In the genomic region with DNA sequence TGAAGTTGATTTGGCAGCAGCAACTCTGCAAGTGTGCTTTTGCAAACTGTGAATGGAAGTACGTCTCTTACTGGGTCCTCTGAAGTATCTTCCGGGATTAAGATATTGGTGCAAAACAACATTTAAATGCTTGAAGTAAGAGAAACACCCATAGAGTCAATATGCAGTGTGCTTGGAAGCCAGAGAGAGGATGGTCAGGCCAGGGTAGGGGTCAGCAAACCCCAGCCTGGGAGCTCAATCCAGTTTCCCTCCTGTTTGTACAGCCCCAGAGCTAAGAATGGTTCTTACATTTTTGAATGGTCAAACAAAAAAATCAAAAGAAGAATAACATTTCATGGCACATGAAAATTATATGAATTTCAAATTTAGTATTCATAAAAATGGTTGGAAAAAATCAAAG, we compare ENCODE assay signal across 8 cellular contexts. TPM values are rescaled to one million over a fixed set of nuclear protein-coding genes. Genes with fewer than 3 reads are reported as not detected.
A peak's percentile ranks its signal among the peaks of the same experiment; 100 is the strongest.
DNase-seq lines count a peak whose midpoint lies in the region; ATAC-seq and TF ChIP-seq lines count a peak whose summit lies in the region.

No MANE protein-coding gene starts in this region.

- no peak for TF ChIP-seq CTCF in tibial nerve (IDR thresholded peaks at IDR 0.05)

- peaks cover 21% of the 10 kb centered on the region for H3K27me3 Mint-ChIP-seq in activated naive CD4-positive, alpha-beta T cell treated with anti-CD3 and anti-CD28 coated beads, Interleukin-2, amount 10 ng/mL, durations not matched to agents 7 days and 5 days
- peaks cover 2% of the 10 kb centered on the region for H3K27me3 Mint-ChIP-seq in activated T-helper 1 cell treated with anti-CD3 and anti-CD28 coated beads, Interleukin-12 subunit alpha, Interleukin-12 subunit beta, Interleukin-2, Interleukin-4 antibody, amounts not matched to agents 30 ng/mL and 10 ng/mL and 1 ng/mL, durations not matched to agents 14 hours and 24 hours and 36 hours (ENCODE audit: insufficient read depth)

- TF ChIP-seq EP300 in tibial nerve (IDR thresholded peaks at IDR 0.05): no peak

- H3K9me3 ChIP-seq in tibial nerve: no peaks in the 10 kb centered on the region

- intact Hi-C loops in activated T-helper 1 cell treated with anti-CD3 and anti-CD28 coated beads, Interleukin-12 subunit alpha, Interleukin-12 subunit beta, Interleukin-2, Interleukin-4 antibody, amounts not matched to agents 30 ng/mL and 10 ng/mL and 1 ng/mL, durations not matched to agents 14 hours and 24 hours and 36 hours (cut with micrococcal nuclease): loop anchor here (5.0 kb wide), 1 partner anchor 228 kb away; no protein-coding TSS in a partner anchor
- intact Hi-C loops in left colon (cut with DNase I, micrococcal nuclease): no loop called here

- peak overlapping the region; percentile 75 for H3K27ac Mint-ChIP-seq in activated naive CD4-positive, alpha-beta T cell treated with anti-CD3 and anti-CD28 coated beads, Interleukin-2, amount 10 ng/mL, durations not matched to agents 7 days and 5 days
- no peak overlapping the region for H3K27ac Mint-ChIP-seq in activated T-helper 1 cell treated with anti-CD3 and anti-CD28 coated beads, Interleukin-12 subunit alpha, Interleukin-12 subunit beta, Interleukin-2, Interleukin-4 antibody, amounts not matched to agents 30 ng/mL and 10 ng/mL and 1 ng/mL, durations not matched to agents 14 hours and 24 hours and 36 hours

- H3K27me3 ChIP-seq in tibial nerve: no peaks in the 10 kb centered on the region

- no peak for TF ChIP-seq POLR2A in tibial nerve (IDR thresholded peaks at IDR 0.05)

- 37% methylated on average over 2 of the region's 2 CpGs for WGBS in tibial nerve, 2 donors

- H3K36me3 ChIP-seq in tibial nerve: no peaks in the 10 kb centered on the region

- H3K9me3 Mint-ChIP-seq in activated naive CD4-positive, alpha-beta T cell treated with anti-CD3 and anti-CD28 coated beads, Interleukin-2, amount 10 ng/mL, durations not matched to agents 7 days and 5 days: no peaks in the 10 kb centered on the region
- H3K9me3 Mint-ChIP-seq in activated T-helper 1 cell treated with anti-CD3 and anti-CD28 coated beads, Interleukin-12 subunit alpha, Interleukin-12 subunit beta, Interleukin-2, Interleukin-4 antibody, amounts not matched to agents 30 ng/mL and 10 ng/mL and 1 ng/mL, durations not matched to agents 14 hours and 24 hours and 36 hours: no peaks in the 10 kb centered on the region

- CTCF ChIA-PET in activated naive CD4-positive, alpha-beta T cell treated with anti-CD3 and anti-CD28 coated beads, Interleukin-2, amount 10 ng/mL, durations not matched to agents 7 days and 5 days (lab: Charles Lee): no interaction called here

- ATAC-seq in left colon: peak; percentile 12

- peaks cover 22% of the 10 kb centered on the region for H3K4me1 Mint-ChIP-seq in activated naive CD4-positive, alpha-beta T cell treated with anti-CD3 and anti-CD28 coated beads, Interleukin-2, amount 10 ng/mL, durations not matched to agents 7 days and 5 days
- H3K4me1 Mint-ChIP-seq in activated T-helper 1 cell treated with anti-CD3 and anti-CD28 coated beads, Interleukin-12 subunit alpha, Interleukin-12 subunit beta, Interleukin-2, Interleukin-4 antibody, amounts not matched to agents 30 ng/mL and 10 ng/mL and 1 ng/mL, durations not matched to agents 14 hours and 24 hours and 36 hours (ENCODE audit: low read depth): peaks cover 18% of the 10 kb centered on the region

- peak overlapping the region; percentile 67 for H3K4me3 Mint-ChIP-seq in activated naive CD4-positive, alpha-beta T cell treated with anti-CD3 and anti-CD28 coated beads, Interleukin-2, amount 10 ng/mL, durations not matched to agents 7 days and 5 days
- peak overlapping the region; percentile 84 for H3K4me3 Mint-ChIP-seq in activated T-helper 1 cell treated with anti-CD3 and anti-CD28 coated beads, Interleukin-12 subunit alpha, Interleukin-12 subunit beta, Interleukin-2, Interleukin-4 antibody, amounts not matched to agents 30 ng/mL and 10 ng/mL and 1 ng/mL, durations not matched to agents 14 hours and 24 hours and 36 hours

- H3K4me1 ChIP-seq in tibial nerve: peaks cover 0 to 13% (median 2%) of the 10 kb centered on the region in 4 donors

- no peak for DNase-seq in activated naive CD4-positive, alpha-beta T cell treated with anti-CD3 and anti-CD28 coated beads, Interleukin-2, amount 10 ng/mL, durations not matched to agents 7 days and 5 days
- no peak for DNase-seq in activated naive CD4-positive, alpha-beta T cell treated with Interleukin-2 at 50 U/mL for 16 hours
- no peak for DNase-seq in activated T-helper 1 cell treated with anti-CD3 and anti-CD28 coated beads, Interleukin-12 subunit alpha, Interleukin-12 subunit beta, Interleukin-2, Interleukin-4 antibody, amounts not matched to agents 30 ng/mL and 10 ng/mL and 1 ng/mL, durations not matched to agents 14 hours and 24 hours and 36 hours (ENCODE audit: low spot score)
- DNase-seq in left colon (no peak), tibial nerve (ENCODE audit: low spot score in 2 of 2) (no peak), EL (no peak)
- no peak for DNase-seq in activated effector memory CD4-positive, alpha-beta T cell treated with Interleukin-2 at 50 U/mL for 16 hours
- no peak for DNase-seq in stimulated activated CD4-positive, alpha-beta T cell treated with anti-CD3 and anti-CD28 coated beads, Interleukin-1b, Interleukin-23, amount 100 ng/mL, for 48 hours

- peak overlapping the region in 1 of 4 donors; percentile 55 for H3K27ac ChIP-seq in tibial nerve

- H3K36me3 Mint-ChIP-seq in activated naive CD4-positive, alpha-beta T cell treated with anti-CD3 and anti-CD28 coated beads, Interleukin-2, amount 10 ng/mL, durations not matched to agents 7 days and 5 days: no peaks in the 10 kb centered on the region
- H3K36me3 Mint-ChIP-seq in activated T-helper 1 cell treated with anti-CD3 and anti-CD28 coated beads, Interleukin-12 subunit alpha, Interleukin-12 subunit beta, Interleukin-2, Interleukin-4 antibody, amounts not matched to agents 30 ng/mL and 10 ng/mL and 1 ng/mL, durations not matched to agents 14 hours and 24 hours and 36 hours (ENCODE audit: low read depth): no peaks in the 10 kb centered on the region

- H3K4me3 ChIP-seq in tibial nerve: peak overlapping the region in 3 of 4 donors; percentile 30 to 45 (median 41)

RNA-seq across cellular contexts. Expression of a gene that starts 13.5 kb away (rescaled TPM):
- total RNA-seq in activated T-helper 1 cell treated with anti-CD3 and anti-CD28 coated beads, Interleukin-12 subunit alpha, Interleukin-12 subunit beta, Interleukin-2, Interleukin-4 antibody, amounts not matched to agents 30 ng/mL and 10 ng/mL and 1 ng/mL, durations not matched to agents 14 hours and 24 hours and 36 hours: not detected in 2 replicates
- total RNA-seq in left colon (10 to 100 TPM; 50.9 to 61.1 TPM), tibial nerve (10 to 100 TPM in 1 of 4 donors, 1 to 10 TPM in 3; 3.9 to 19.7 (median 5.8) TPM)
